ENCODE assay signal across 12 cellular contexts in the genomic region with DNA sequence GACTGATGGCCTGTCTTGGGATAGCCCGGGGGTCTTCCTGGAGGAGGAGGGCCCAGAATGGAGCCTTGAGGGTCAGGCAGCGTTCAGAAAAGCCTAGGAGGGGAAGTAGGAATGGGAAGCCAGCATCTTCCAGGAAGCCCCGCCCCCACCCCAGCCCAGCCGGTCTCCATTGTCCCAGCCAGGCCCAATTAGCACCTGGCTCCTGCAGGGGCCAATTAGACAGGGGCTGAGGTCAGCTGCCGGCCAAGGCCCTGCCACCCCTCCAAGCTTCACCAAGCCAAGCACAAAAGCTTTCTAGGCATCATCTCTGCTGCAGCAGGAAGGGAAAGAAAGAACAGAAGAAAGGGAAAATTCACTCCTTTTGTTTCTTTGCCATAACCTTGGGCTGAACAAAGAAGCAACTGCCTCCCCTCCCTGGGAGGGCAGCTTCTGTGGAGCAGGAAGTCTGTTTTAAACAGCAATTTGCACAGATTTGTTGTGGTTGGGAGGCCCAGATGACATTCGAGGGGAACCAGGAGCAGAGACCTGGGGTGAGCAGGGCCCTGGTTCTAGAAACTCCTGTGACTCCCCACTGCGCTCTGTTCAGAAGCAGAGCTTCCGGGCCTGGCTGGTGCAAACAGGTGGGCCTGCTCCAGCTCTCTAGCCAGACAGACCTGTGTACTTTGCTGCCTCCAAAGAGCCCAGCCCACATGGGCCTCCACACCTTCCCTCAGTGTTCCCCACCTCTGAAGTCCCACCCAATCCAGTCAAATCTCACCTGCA. TPM values are rescaled to one million over a fixed set of nuclear protein-coding genes. Genes with fewer than 3 reads are reported as not detected.
DNase-seq lines count a peak whose midpoint lies in the region; ATAC-seq and TF ChIP-seq lines count a peak whose summit lies in the region.
"Had no signal": no experiment of that assay in that cellular context is flagged by ENCODE, and none has a peak within 500 bp of the region (broad histone marks: within the 10 kb centered on the region; RNA-seq: fewer than 3 reads in every experiment).

No MANE protein-coding gene starts in this region.

- intact Hi-C loops in ovary (cut with DNase I): loop anchor here in 3 of 4 donors (5.0 to 10.0 kb wide), 6 partner anchors 192 to 365 kb away; no protein-coding TSS in a partner anchor

- H3K4me1 ChIP-seq in ovary (ENCODE audit: insufficient read depth): peaks cover 19% of the 10 kb centered on the region

- TF ChIP-seq CTCF in brain (conservative IDR thresholded peaks at IDR 0.05) (no peak), ovary (IDR thresholded peaks at IDR 0.05) (no peak)

- DNase-seq in NCI-H1436 (lab: John Stamatoyannopoulos, UW): peak; percentile 22
- no peak for DNase-seq in NCI-H1436 treated with DMSO at 0.1 percent for 48 hours (lab: John Stamatoyannopoulos, UW)
- DNase-seq in NCI-H2029 (lab: John Stamatoyannopoulos, UW): peak; percentile 37
- peak in 2 of 5 donors; percentile 54 to 67 for DNase-seq in ovary
- DNase-seq in NCI-H446 (lab: John Stamatoyannopoulos, UW): no peak
- DNase-seq: naive B cell had no signal

- WGBS in ovary, 3 donors: 29 to 34% (median 33%) methylated on average over 7 to 8 of the region's 8 CpGs

- H3K9me3 Mint-ChIP-seq in brain: no peaks in the 10 kb centered on the region
- H3K9me3 Mint-ChIP-seq: activated T-helper 2 cell treated with anti-CD3 and anti-CD28 coated beads, Interferon-gamma antibody, Interleukin-2, Interleukin-4, amounts not matched to agents 10 μg/mL and 5 μg/mL and 100 μg/mL, durations not matched to agents 14 hours and 24 hours and 36 hours; naive B cell had no signal

- peak overlapping the region; percentile 54 to 71 for H3K27ac ChIP-seq in ovary
- H3K27ac ChIP-seq: A549 had no signal

- no peak for TF ChIP-seq POLR2A in ovary (IDR thresholded peaks at IDR 0.05)

- H3K4me3 Mint-ChIP-seq in brain: no peak overlapping the region
- H3K4me3 Mint-ChIP-seq: naive B cell had no signal

- H3K27ac Mint-ChIP-seq in brain: peak overlapping the region; percentile 78 to 100 (median 91)
- H3K27ac Mint-ChIP-seq: activated T-helper 2 cell treated with anti-CD3 and anti-CD28 coated beads, Interferon-gamma antibody, Interleukin-2, Interleukin-4, amounts not matched to agents 10 μg/mL and 5 μg/mL and 100 μg/mL, durations not matched to agents 14 hours and 24 hours and 36 hours had no signal

- no peak for TF ChIP-seq EP300 in ovary (IDR thresholded peaks at IDR 0.05)

- no peaks in the 10 kb centered on the region for H3K36me3 ChIP-seq in ovary
- H3K36me3 ChIP-seq: thoracic aorta had no signal

- H3K27me3 ChIP-seq in ovary: no peaks in the 10 kb centered on the region

- H3K9me3 ChIP-seq in ovary: no peaks in the 10 kb centered on the region
- H3K9me3 ChIP-seq: A549, thoracic aorta had no signal

- H3K27me3 Mint-ChIP-seq in brain: no peaks in the 10 kb centered on the region

- H3K36me3 Mint-ChIP-seq in brain: no peaks in the 10 kb centered on the region
- H3K36me3 Mint-ChIP-seq: naive B cell had no signal

- H3K4me1 Mint-ChIP-seq in brain: peaks cover 59% of the 10 kb centered on the region

- H3K4me3 ChIP-seq in ovary: no peak overlapping the region
- H3K4me3 ChIP-seq: A549, thoracic aorta had no signal

- ATAC-seq in GM18517 (IDR thresholded peaks at IDR 0.05; ENCODE audit: unreplicated experiment): no peak
- ATAC-seq in HG03280 (IDR thresholded peaks at IDR 0.05; ENCODE audit: unreplicated experiment): no peak

RNA-seq across cellular contexts. Expression of a gene that starts 47.7 kb away (rescaled TPM):
- 1.1 TPM for polyA plus RNA-seq in brain (ENCODE audit: insufficient read depth, low read depth, low replicate concordance)
- total RNA-seq in ovary: 10 to 100 TPM; 19.9 to 61.3 (median 32.3) TPM
- polyA plus RNA-seq in ovary: 1,000 to 10,000 TPM in 1 of 2 donors, 10 to 100 TPM in 1; 30.1 to 1,902 TPM
- total RNA-seq: activated T-helper 2 cell treated with anti-CD3 and anti-CD28 coated beads, Interferon-gamma antibody, Interleukin-2, Interleukin-4, amounts not matched to agents 10 μg/mL and 5 μg/mL and 100 μg/mL, durations not matched to agents 14 hours and 24 hours and 36 hours; thoracic aorta had no signal

Comparison
In these comparisons a context has a peak if more than half of its experiments do, and no peak if none do; other contexts are left out.
1. DNase-seq: peak in NCI-H1436 (single experiment) and NCI-H2029 (single experiment); none in NCI-H1436 treated with DMSO at 0.1 percent for 48 hours (single experiment) and NCI-H446 (0 of 2).
2. RNA of a gene that starts 47.7 kb away (polyA plus RNA-seq): 30.1 to 1,902 TPM in ovary; 1.1 TPM in brain (single experiment); every median in the first group is over 10 times any median in the second.